ENCODE assay signal across 37 cellular contexts in the genomic region with DNA sequence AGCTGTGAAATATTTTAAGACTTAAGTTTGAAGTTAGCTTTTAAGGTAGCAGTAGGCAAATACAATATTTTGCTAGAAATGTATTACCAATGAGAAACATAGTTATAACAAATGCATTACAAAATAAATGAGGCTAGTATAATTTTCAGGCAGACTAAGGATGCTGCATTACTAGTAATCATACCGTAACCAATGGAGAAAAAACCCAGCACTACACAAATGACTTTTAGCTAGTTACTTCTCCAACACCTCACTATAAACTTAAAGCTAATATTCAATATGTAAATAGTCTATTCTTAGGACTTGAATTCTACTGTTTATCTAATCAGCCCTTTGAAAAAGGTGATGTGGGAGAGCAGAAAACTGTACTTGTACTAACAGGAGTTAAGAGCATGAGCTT.
DNase-seq lines count a peak whose midpoint lies in the region; ATAC-seq and TF ChIP-seq lines count a peak whose summit lies in the region.
"Had no signal": no experiment of that assay in that cellular context is flagged by ENCODE, and none has a peak within 500 bp of the region (broad histone marks: within the 10 kb centered on the region; RNA-seq: fewer than 3 reads in every experiment).

No MANE protein-coding gene starts in this region.

- no peaks in the 10 kb centered on the region for H3K27me3 Mint-ChIP-seq in T-cell
- no peaks in the 10 kb centered on the region for H3K27me3 Mint-ChIP-seq in central memory CD8-positive, alpha-beta T cell
- H3K27me3 Mint-ChIP-seq: brain had no signal

- peak overlapping the region; percentile 62 to 74 for H3K27ac Mint-ChIP-seq in T-cell
- H3K27ac Mint-ChIP-seq in central memory CD8-positive, alpha-beta T cell (ENCODE audit: low read depth), result peak overlapping the region; percentile 81
- H3K27ac Mint-ChIP-seq: mesothelial cell of epicardium, type B pancreatic cell had no signal

- H3K4me1 ChIP-seq in left ventricle myocardium inferior, result peaks cover 82% of the 10 kb centered on the region

- DNase-seq in left ventricle myocardium inferior (no peak), left cardiac atrium (no peak), T-cell (no peak), NCI-H2196 (lab: John Stamatoyannopoulos, UW; ENCODE audit: unreplicated experiment) (no peak)
- no peak for DNase-seq in central memory CD8-positive, alpha-beta T cell (ENCODE audit: low spot score in 2 of 2)
- no peak for DNase-seq in stimulated activated CD8-positive, alpha-beta memory T cell treated with anti-CD3 and anti-CD28 coated beads, Interleukin-4, amount 100 ng/mL, for 48 hours
- DNase-seq: activated CD4-positive, alpha-beta T cell treated with anti-CD3 and anti-CD28 coated beads, Interleukin-2, amount 50 U/mL, for 1 hour; activated CD8-positive, alpha-beta memory T cell treated with anti-CD3 and anti-CD28 coated beads, Interleukin-2, amount 50 U/mL, for 48 hours; activated gamma-delta T cell treated with Interleukin-2 at 50 U/mL for 16 hours; amniotic stem cell; C1 segment of cervical spinal cord; Calu3; cerebellar nuclear complex; dermis blood vessel endothelial cell; DMS79; foreskin fibroblast; GDM1; HCEC 1CT; head of caudate nucleus; islet precursor cell; KG1; left ventricle myocardium superior; NCI-H1105; NCI-H187; NCI-H69; occipital lobe; Peyer's patch; SHP77; stimulated activated CD4-positive, alpha-beta T cell treated with anti-CD3 and anti-CD28 coated beads, Interleukin-4, amount 100 ng/mL, for 1 hour; T-helper 9 cell had no signal

- TF ChIP-seq CTCF in left ventricle myocardium inferior (IDR thresholded peaks at IDR 0.05; ENCODE audit: borderline replicate concordance), result no peak

- intact Hi-C loops in left ventricle myocardium inferior (cut with micrococcal nuclease) (no loop called here), left cardiac atrium (cut with DNase I) (no loop called here)

- peaks cover 53% of the 10 kb centered on the region for H3K36me3 Mint-ChIP-seq in T-cell
- H3K36me3 Mint-ChIP-seq in central memory CD8-positive, alpha-beta T cell (ENCODE audit: insufficient read depth), result peaks cover 57% of the 10 kb centered on the region
- H3K36me3 Mint-ChIP-seq: brain, type B pancreatic cell had no signal

- H3K4me3 Mint-ChIP-seq in T-cell, result peak overlapping the region in 2 of 3 donors; percentile 25 to 63
- H3K4me3 Mint-ChIP-seq in central memory CD8-positive, alpha-beta T cell, result peak overlapping the region; percentile 73
- H3K4me3 Mint-ChIP-seq: brain, mesothelial cell of epicardium, type B pancreatic cell had no signal

- H3K4me1 Mint-ChIP-seq in T-cell, result peaks cover 91 to 94% (median 92%) of the 10 kb centered on the region in 3 donors
- H3K4me1 Mint-ChIP-seq in central memory CD8-positive, alpha-beta T cell, result peaks cover 76% of the 10 kb centered on the region
- H3K4me1 Mint-ChIP-seq: mesothelial cell of epicardium had no signal

- ATAC-seq in left cardiac atrium, result no peak
- ATAC-seq in T-cell (replicated peaks in 1 of 4), result no peak
- no peak for ATAC-seq in central memory CD8-positive, alpha-beta T cell (replicated peaks; ENCODE audit: extremely low read depth, poor library complexity, severe bottlenecking)
- ATAC-seq in GM19328 (IDR thresholded peaks at IDR 0.05; ENCODE audit: unreplicated experiment), result no peak
- ATAC-seq: left ventricle myocardium superior had no signal

- peak overlapping the region; percentile 17 for H3K27ac ChIP-seq in left ventricle myocardium inferior (replicated peaks)
- H3K27ac ChIP-seq: HL-60, Peyer's patch, VCaP had no signal

- H3K4me3 ChIP-seq in left ventricle myocardium inferior, result no peak overlapping the region
- H3K4me3 ChIP-seq: esophagus muscularis mucosa, Peyer's patch had no signal

- POLR2A ChIA-PET in T-cell (lab: Charles Lee), result interaction anchor here (0.5 to 1.4 kb wide), 3 partner anchors 16 to 38 kb away, joined by 3 read pairs; no protein-coding TSS in a partner anchor

- no peaks in the 10 kb centered on the region for H3K9me3 ChIP-seq in left ventricle myocardium inferior (replicated peaks)
- H3K9me3 ChIP-seq: esophagus muscularis mucosa, Peyer's patch had no signal

- H3K9me3 Mint-ChIP-seq in T-cell, result no peaks in the 10 kb centered on the region
- no peaks in the 10 kb centered on the region for H3K9me3 Mint-ChIP-seq in central memory CD8-positive, alpha-beta T cell
- H3K9me3 Mint-ChIP-seq: brain, mesothelial cell of epicardium, type B pancreatic cell had no signal

- CTCF ChIA-PET in T-cell (lab: Charles Lee), result interaction anchor here in 1 of 2 donors (0.5 to 2.5 kb wide), 11 partner anchors 9 to 935 kb away, joined by 3 to 10 read pairs (median 4); no protein-coding TSS in a partner anchor

- H3K36me3 ChIP-seq in left ventricle myocardium inferior, result peaks cover 10% of the 10 kb centered on the region
- H3K36me3 ChIP-seq: Peyer's patch had no signal

- no peaks in the 10 kb centered on the region for H3K27me3 ChIP-seq in left ventricle myocardium inferior (ENCODE audit: low read depth)
- H3K27me3 ChIP-seq: esophagus muscularis mucosa, Peyer's patch had no signal
